Comparison of ENCODE assay signal across 9 cellular contexts in the genomic region with DNA sequence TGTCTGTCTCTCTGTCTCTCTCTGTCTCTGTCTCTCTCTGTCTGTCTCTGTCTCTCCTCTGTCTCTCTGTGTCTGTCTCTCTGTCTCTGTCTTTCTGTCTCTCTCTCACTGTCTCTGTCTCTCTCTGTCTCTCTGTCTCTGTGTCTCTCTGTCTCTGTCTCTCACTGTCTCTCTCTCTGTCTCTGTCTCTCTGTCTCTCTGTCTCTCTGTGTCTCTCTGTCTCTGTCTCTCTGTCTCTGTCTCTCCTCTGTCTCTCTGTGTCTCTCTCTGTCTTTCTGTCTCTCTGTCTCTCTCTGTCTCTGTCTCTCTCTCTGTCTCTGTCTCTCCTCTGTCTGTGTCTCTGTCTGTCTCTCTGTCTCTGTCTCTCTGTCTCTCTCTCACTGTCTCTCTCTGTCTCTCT. TPM values are rescaled to one million over a fixed set of nuclear protein-coding genes. Genes with fewer than 3 reads are reported as not detected.
DNase-seq lines count a peak whose midpoint lies in the region; ATAC-seq, FAIRE-seq and TF ChIP-seq lines count a peak whose summit lies in the region.
"Had no signal": no experiment of that assay in that cellular context is flagged by ENCODE, and none has a peak within 500 bp of the region (broad histone marks: within the 10 kb centered on the region; RNA-seq: fewer than 3 reads in every experiment).

No MANE protein-coding gene starts in this region.

- CTCF ChIA-PET in CD8-positive, alpha-beta memory T cell (lab: Charles Lee): interaction anchor here (1.3 kb wide), 1 partner anchor 11 kb away, joined by 5 read pairs; no protein-coding TSS in a partner anchor

- H3K27ac Mint-ChIP-seq in CD8-positive, alpha-beta memory T cell: no peak overlapping the region
- H3K27ac Mint-ChIP-seq: naive B cell had no signal

- H3K4me1 Mint-ChIP-seq in CD8-positive, alpha-beta memory T cell: peaks cover 5 to 12% (median 11%) of the 10 kb centered on the region in 3 donors

- H3K4me1 ChIP-seq in CD8-positive, alpha-beta memory T cell (ENCODE audit: insufficient read depth, low read length): peaks cover 11% of the 10 kb centered on the region
- H3K4me1 ChIP-seq in SJCRH30: peaks cover 10% of the 10 kb centered on the region
- H3K4me1 ChIP-seq in skeletal muscle satellite cell (ENCODE audit: control insufficient read depth, insufficient read depth, low read length): peaks cover 11% of the 10 kb centered on the region

- H3K27me3 Mint-ChIP-seq in CD8-positive, alpha-beta memory T cell: peaks cover 9 to 10% of the 10 kb centered on the region in 2 donors

- H3K27me3 ChIP-seq in CD8-positive, alpha-beta memory T cell (ENCODE audit: insufficient read depth, low read length, poor library complexity, severe bottlenecking): peaks cover 3% of the 10 kb centered on the region
- no peaks in the 10 kb centered on the region for H3K27me3 ChIP-seq in SJCRH30
- H3K27me3 ChIP-seq in skeletal muscle satellite cell (ENCODE audit: control insufficient read depth, insufficient read depth, low read length): no peaks in the 10 kb centered on the region

- POLR2A ChIA-PET in CD8-positive, alpha-beta memory T cell (lab: Charles Lee): no interaction called here

- no peak overlapping the region for H3K4me3 Mint-ChIP-seq in CD8-positive, alpha-beta memory T cell

- ATAC-seq in HG03439 (IDR thresholded peaks at IDR 0.05; ENCODE audit: unreplicated experiment): no peak

- no peaks in the 10 kb centered on the region for H3K36me3 ChIP-seq in CD8-positive, alpha-beta memory T cell (ENCODE audit: insufficient read depth, low read length)
- H3K36me3 ChIP-seq in SJCRH30 (no peaks in the 10 kb centered on the region), skeletal muscle satellite cell (ENCODE audit: insufficient read depth, low read length) (peaks cover 18% of the 10 kb centered on the region)

- no peaks in the 10 kb centered on the region for H3K9me3 ChIP-seq in CD8-positive, alpha-beta memory T cell (ENCODE audit: low read length)
- H3K9me3 ChIP-seq in SJCRH30 (replicated peaks) (no peaks in the 10 kb centered on the region), skeletal muscle satellite cell (replicated peaks; ENCODE audit: low read length) (no peaks in the 10 kb centered on the region)

- no peak for FAIRE-seq in urothelium cell line (lab: Jason Lieb, UNC)

- no peak for TF ChIP-seq CTCF in foreskin fibroblast (IDR thresholded peaks at IDR 0.05; ENCODE audit: low read depth, low read length)

- peak overlapping the region; percentile 44 for H3K4me3 ChIP-seq in CD8-positive, alpha-beta memory T cell (ENCODE audit: low read length)
- H3K4me3 ChIP-seq in SJCRH30 (peak overlapping the region; percentile 38; the same call in 1 of the 2 replicates), foreskin fibroblast (ENCODE audit: low read depth in 1 of 2, low read length in 2 of 2) (peak overlapping the region; percentile 48 to 61), skeletal muscle satellite cell (ENCODE audit: low read length) (peak overlapping the region; percentile 70)

- H3K27ac ChIP-seq in CD8-positive, alpha-beta memory T cell (ENCODE audit: low read depth, low read length): no peak overlapping the region
- no peak overlapping the region for H3K27ac ChIP-seq in SJCRH30

- H3K4me2 ChIP-seq in skeletal muscle satellite cell (ENCODE audit: low read length): peak overlapping the region; percentile 89

- H3K9ac ChIP-seq in skeletal muscle satellite cell (ENCODE audit: low read depth, low read length): peak overlapping the region; percentile 72

- no peaks in the 10 kb centered on the region for H3K9me3 Mint-ChIP-seq in CD8-positive, alpha-beta memory T cell

- peaks cover 0 to 4% (median 3%) of the 10 kb centered on the region in 3 donors for H3K36me3 Mint-ChIP-seq in CD8-positive, alpha-beta memory T cell
- H3K36me3 Mint-ChIP-seq: naive B cell had no signal

- no peak for DNase-seq in CD8-positive, alpha-beta memory T cell
- DNase-seq in SJCRH30 (no peak), foreskin fibroblast (no peak), urothelium cell line (ENCODE audit: low spot score) (no peak), COR-L47 (lab: John Stamatoyannopoulos, UW) (no peak)
- no peak for DNase-seq in effector CD8-positive, alpha-beta T cell (lab: John Stamatoyannopoulos, UW)

RNA-seq across cellular contexts. Expression of gene COL6A1, which starts 0.9 kb away (rescaled TPM):
- 10 to 100 TPM; 12.1 to 13.1 TPM for total RNA-seq in CD8-positive, alpha-beta memory T cell
- polyA plus RNA-seq in CD8-positive, alpha-beta memory T cell: 1.6 TPM
- total RNA-seq in SJCRH30 (2014; rRNA removed; shearing (Covaris generic)): 12.6 and 13.3 TPM in 2 replicates
- total RNA-seq in skeletal muscle satellite cell (2012; rRNA removed): 1,280 and 2,418 TPM in 2 replicates
